ENCODE assay signal across 40 cellular contexts in the genomic region with DNA sequence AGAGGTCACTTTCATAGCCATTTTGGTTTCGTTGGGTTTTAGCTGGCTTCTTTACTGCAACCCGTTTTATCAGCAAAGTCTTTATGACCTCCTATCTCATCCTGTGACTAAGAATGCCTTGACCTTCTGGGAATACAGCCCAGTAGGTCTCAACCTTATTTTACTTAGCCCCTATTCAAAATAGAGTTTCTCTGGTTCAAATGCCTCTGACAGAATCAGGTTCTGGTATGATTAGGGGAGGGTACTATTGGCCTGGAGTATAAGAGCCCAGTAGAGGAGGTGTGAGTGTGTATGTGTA.
"Had no signal": no experiment of that assay in that cellular context is flagged by ENCODE, and none has a peak within 500 bp of the region (broad histone marks: within the 10 kb centered on the region; RNA-seq: fewer than 3 reads in every experiment).

No MANE protein-coding gene starts in this region.

- H3K27me3 ChIP-seq: adrenal gland, ascending aorta, body of pancreas, brain microvascular endothelial cell, cardiac muscle cell had no signal

- H3K36me3 Mint-ChIP-seq: activated naive CD4-positive, alpha-beta T cell treated with anti-CD3 and anti-CD28 coated beads, Interleukin-2, amount 10 ng/mL, durations not matched to agents 7 days and 5 days; activated naive CD4-positive, alpha-beta T cell treated with anti-CD3 and anti-CD28 coated beads, Interleukin-2, amount 50 U/mL, for 72 hours; activated naive CD8-positive, alpha-beta T cell treated with anti-CD3 and anti-CD28 coated beads for 36 hours; activated naive CD8-positive, alpha-beta T cell treated with anti-CD3 and anti-CD28 coated beads, Interleukin-2, amount 10 ng/mL, durations not matched to agents 7 days and 5 days had no signal

- H3K27me3 Mint-ChIP-seq: activated naive CD4-positive, alpha-beta T cell treated with anti-CD3 and anti-CD28 coated beads, Interleukin-2, amount 10 ng/mL, durations not matched to agents 7 days and 5 days; activated naive CD4-positive, alpha-beta T cell treated with anti-CD3 and anti-CD28 coated beads, Interleukin-2, amount 50 U/mL, for 24 hours; activated naive CD8-positive, alpha-beta T cell; activated naive CD8-positive, alpha-beta T cell treated with anti-CD3 and anti-CD28 coated beads for 36 hours; activated naive CD8-positive, alpha-beta T cell treated with anti-CD3 and anti-CD28 coated beads, Interleukin-2, amount 10 ng/mL, durations not matched to agents 7 days and 5 days; activated naive CD8-positive, alpha-beta T cell treated with anti-CD3 and anti-CD28 coated beads, Interleukin-2, amount 50 U/mL, for 24 hours; activated T-helper 17 cell treated with anti-CD3 and anti-CD28 coated beads, Interleukin-2, amount 50 U/mL, for 72 hours; brain; central memory CD8-positive, alpha-beta T cell had no signal

- H3K4me3 ChIP-seq: adrenal gland, ascending aorta, body of pancreas, breast epithelium, cardiac muscle cell had no signal

- H3K9me3 ChIP-seq: adrenal gland, ascending aorta, body of pancreas, breast epithelium had no signal

- ATAC-seq: activated naive CD4-positive, alpha-beta T cell treated with anti-CD3 and anti-CD28 coated beads, Interleukin-2, amount 50 U/mL, for 72 hours; activated naive CD8-positive, alpha-beta T cell treated with anti-CD3 and anti-CD28 coated beads, Interleukin-2, amount 50 U/mL, for 24 hours; activated T-cell treated with anti-CD3 and anti-CD28 coated beads, Interleukin-2, amount 50 U/mL, for 4 hours; activated T-cell treated with anti-CD3 and anti-CD28 coated beads, Interleukin-2, amount 50 U/mL, for 72 hours; activated T-helper 17 cell treated with anti-CD3 and anti-CD28 coated beads, Interleukin-2, amount 50 U/mL, for 72 hours; body of pancreas had no signal

- H3K36me3 ChIP-seq: adrenal gland, ascending aorta, brain microvascular endothelial cell, breast epithelium, cardiac muscle cell had no signal

- H3K4me1 ChIP-seq: ascending aorta, breast epithelium had no signal

- H3K9me3 Mint-ChIP-seq: activated naive CD4-positive, alpha-beta T cell treated with anti-CD3 and anti-CD28 coated beads for 36 hours; activated naive CD4-positive, alpha-beta T cell treated with anti-CD3 and anti-CD28 coated beads, Interleukin-2, amount 10 ng/mL, durations not matched to agents 7 days and 5 days; activated naive CD4-positive, alpha-beta T cell treated with anti-CD3 and anti-CD28 coated beads, Interleukin-2, amount 50 U/mL, for 24 hours; activated naive CD4-positive, alpha-beta T cell treated with anti-CD3 and anti-CD28 coated beads, Interleukin-2, amount 50 U/mL, for 72 hours; activated naive CD8-positive, alpha-beta T cell treated with anti-CD3 and anti-CD28 coated beads for 36 hours; activated naive CD8-positive, alpha-beta T cell treated with anti-CD3 and anti-CD28 coated beads, Interleukin-2, amount 10 ng/mL, durations not matched to agents 7 days and 5 days; activated naive CD8-positive, alpha-beta T cell treated with anti-CD3 and anti-CD28 coated beads, Interleukin-2, amount 50 U/mL, for 24 hours; activated T-cell treated with anti-CD3 and anti-CD28 coated beads, Interleukin-2, amount 50 U/mL, for 24 hours; activated T-cell treated with anti-CD3 and anti-CD28 coated beads, Interleukin-2, amount 50 U/mL, for 4 hours; activated T-cell treated with anti-CD3 and anti-CD28 coated beads, Interleukin-2, amount 50 U/mL, for 72 hours; activated T-helper 1 cell treated with anti-CD3 and anti-CD28 coated beads, Interleukin-12 subunit alpha, Interleukin-12 subunit beta, Interleukin-2, Interleukin-4 antibody, amounts not matched to agents 30 ng/mL and 10 ng/mL and 1 ng/mL, durations not matched to agents 14 hours and 24 hours and 36 hours; activated T-helper 17 cell treated with anti-CD3 and anti-CD28 coated beads, Interleukin-2, amount 50 U/mL, for 72 hours; activated T-helper 2 cell treated with anti-CD3 and anti-CD28 coated beads, Interferon-gamma antibody, Interleukin-2, Interleukin-4, amounts not matched to agents 10 μg/mL and 5 μg/mL and 100 μg/mL, durations not matched to agents 14 hours and 24 hours and 36 hours; central memory CD8-positive, alpha-beta T cell had no signal

- H3K4me1 Mint-ChIP-seq: activated naive CD4-positive, alpha-beta T cell treated with anti-CD3 and anti-CD28 coated beads, Interleukin-2, amount 10 ng/mL, durations not matched to agents 7 days and 5 days; activated naive CD4-positive, alpha-beta T cell treated with anti-CD3 and anti-CD28 coated beads, Interleukin-2, amount 50 U/mL, for 24 hours; activated naive CD8-positive, alpha-beta T cell treated with anti-CD3 and anti-CD28 coated beads for 36 hours; activated T-helper 17 cell treated with anti-CD3 and anti-CD28 coated beads, Interleukin-2, amount 50 U/mL, for 72 hours; brain; central memory CD8-positive, alpha-beta T cell had no signal

- H3K4me3 Mint-ChIP-seq: activated naive CD4-positive, alpha-beta T cell treated with anti-CD3 and anti-CD28 coated beads for 36 hours; activated naive CD4-positive, alpha-beta T cell treated with anti-CD3 and anti-CD28 coated beads, Interleukin-2, amount 10 ng/mL, durations not matched to agents 7 days and 5 days; activated naive CD4-positive, alpha-beta T cell treated with anti-CD3 and anti-CD28 coated beads, Interleukin-2, amount 50 U/mL, for 24 hours; activated naive CD8-positive, alpha-beta T cell; activated naive CD8-positive, alpha-beta T cell treated with anti-CD3 and anti-CD28 coated beads for 36 hours; activated naive CD8-positive, alpha-beta T cell treated with anti-CD3 and anti-CD28 coated beads, Interleukin-2, amount 10 ng/mL, durations not matched to agents 7 days and 5 days; activated naive CD8-positive, alpha-beta T cell treated with anti-CD3 and anti-CD28 coated beads, Interleukin-2, amount 50 U/mL, for 24 hours; activated T-cell treated with anti-CD3 and anti-CD28 coated beads, Interleukin-2, amount 50 U/mL, for 24 hours; activated T-cell treated with anti-CD3 and anti-CD28 coated beads, Interleukin-2, amount 50 U/mL, for 4 hours; activated T-cell treated with anti-CD3 and anti-CD28 coated beads, Interleukin-2, amount 50 U/mL, for 72 hours; activated T-helper 1 cell treated with anti-CD3 and anti-CD28 coated beads, Interleukin-12 subunit alpha, Interleukin-12 subunit beta, Interleukin-2, Interleukin-4 antibody, amounts not matched to agents 30 ng/mL and 10 ng/mL and 1 ng/mL, durations not matched to agents 14 hours and 24 hours and 36 hours; activated T-helper 17 cell treated with anti-CD3 and anti-CD28 coated beads, Interleukin-2, amount 50 U/mL, for 72 hours; brain; central memory CD8-positive, alpha-beta T cell had no signal

- DNase-seq: activated effector memory CD4-positive, alpha-beta T cell treated with anti-CD3 and anti-CD28 coated beads, Interleukin-2, amount 50 U/mL, for 16 hours; activated effector memory CD4-positive, alpha-beta T cell treated with Interleukin-2 at 50 U/mL for 16 hours; activated gamma-delta T cell; activated gamma-delta T cell treated with Interleukin-2 at 50 U/mL for 16 hours; activated naive CD4-positive, alpha-beta T cell; activated naive CD4-positive, alpha-beta T cell treated with anti-CD3 and anti-CD28 coated beads for 36 hours; activated naive CD4-positive, alpha-beta T cell treated with anti-CD3 and anti-CD28 coated beads, Interleukin-2, amount 10 ng/mL, durations not matched to agents 7 days and 5 days; activated naive CD4-positive, alpha-beta T cell treated with anti-CD3 and anti-CD28 coated beads, Interleukin-2, amount 50 U/mL, for 16 hours; activated naive CD4-positive, alpha-beta T cell treated with Interleukin-2 at 50 U/mL for 16 hours; activated naive CD8-positive, alpha-beta T cell treated with anti-CD3 and anti-CD28 coated beads for 36 hours; activated naive CD8-positive, alpha-beta T cell treated with anti-CD3 and anti-CD28 coated beads, Interleukin-2, amount 10 ng/mL, durations not matched to agents 7 days and 5 days; activated naive CD8-positive, alpha-beta T cell treated with anti-CD3 and anti-CD28 coated beads, Interleukin-2, amount 50 U/mL, for 24 hours; activated T-cell treated with anti-CD3 and anti-CD28 coated beads, Interleukin-2, amount 50 U/mL, for 1 hour; activated T-cell treated with anti-CD3 and anti-CD28 coated beads, Interleukin-2, amount 50 U/mL, for 24 hours; activated T-cell treated with anti-CD3 and anti-CD28 coated beads, Interleukin-2, amount 50 U/mL, for 4 hours; activated T-cell treated with anti-CD3 and anti-CD28 coated beads, Interleukin-2, amount 50 U/mL, for 48 hours; activated T-cell treated with anti-CD3 and anti-CD28 coated beads, Interleukin-2, amount 50 U/mL, for 72 hours; amniotic stem cell; amygdala; anterior cingulate cortex; aorta; body of pancreas; brain microvascular endothelial cell; caudate nucleus; central memory CD4-positive, alpha-beta T cell; cerebellar nuclear complex had no signal

- H3K27ac Mint-ChIP-seq: activated naive CD4-positive, alpha-beta T cell treated with anti-CD3 and anti-CD28 coated beads for 36 hours; activated naive CD4-positive, alpha-beta T cell treated with anti-CD3 and anti-CD28 coated beads, Interleukin-2, amount 10 ng/mL, durations not matched to agents 7 days and 5 days; activated naive CD4-positive, alpha-beta T cell treated with anti-CD3 and anti-CD28 coated beads, Interleukin-2, amount 50 U/mL, for 24 hours; activated naive CD4-positive, alpha-beta T cell treated with anti-CD3 and anti-CD28 coated beads, Interleukin-2, amount 50 U/mL, for 72 hours; activated naive CD8-positive, alpha-beta T cell; activated naive CD8-positive, alpha-beta T cell treated with anti-CD3 and anti-CD28 coated beads for 36 hours; activated naive CD8-positive, alpha-beta T cell treated with anti-CD3 and anti-CD28 coated beads, Interleukin-2, amount 10 ng/mL, durations not matched to agents 7 days and 5 days; activated naive CD8-positive, alpha-beta T cell treated with anti-CD3 and anti-CD28 coated beads, Interleukin-2, amount 50 U/mL, for 24 hours; activated T-cell treated with anti-CD3 and anti-CD28 coated beads, Interleukin-2, amount 50 U/mL, for 24 hours; activated T-cell treated with anti-CD3 and anti-CD28 coated beads, Interleukin-2, amount 50 U/mL, for 72 hours; activated T-helper 1 cell treated with anti-CD3 and anti-CD28 coated beads, Interleukin-12 subunit alpha, Interleukin-12 subunit beta, Interleukin-2, Interleukin-4 antibody, amounts not matched to agents 30 ng/mL and 10 ng/mL and 1 ng/mL, durations not matched to agents 14 hours and 24 hours and 36 hours; activated T-helper 17 cell treated with anti-CD3 and anti-CD28 coated beads, Interleukin-2, amount 50 U/mL, for 72 hours; activated T-helper 2 cell treated with anti-CD3 and anti-CD28 coated beads, Interferon-gamma antibody, Interleukin-2, Interleukin-4, amounts not matched to agents 10 μg/mL and 5 μg/mL and 100 μg/mL, durations not matched to agents 14 hours and 24 hours and 36 hours; brain had no signal

- H3K27ac ChIP-seq: adrenal gland, ascending aorta, body of pancreas, brain microvascular endothelial cell, breast epithelium, cardiac muscle cell had no signal

- FAIRE-seq: astrocyte, bronchial epithelial cell had no signal
